ENCODE assay signal across 23 cellular contexts in genomic region chr1:77349275-77349674, GRCh38.
"Had no signal": no experiment of that assay in that cellular context is flagged by ENCODE, and none has a peak within 500 bp of the region (broad histone marks: within the 10 kb centered on the region; RNA-seq: fewer than 3 reads in every experiment).

No MANE protein-coding gene starts in this region.

- H3K9me3 Mint-ChIP-seq: memory B cell; naive B cell; natural killer cell treated with Interleukin-12 subunit alpha and Interleukin-12 subunit beta and Interleukin-15 and Interleukin-18, amount 100 ng/mL, for 72 hours; neural crest cell; stimulated activated memory B cell treated with anti-CD40 and anti-IgM and Interleukin-4, amounts not matched to agents 10 μg/mL and 1 μg/mL and 100 μg/mL, for 72 hours had no signal

- FAIRE-seq: keratinocyte, pancreas had no signal

- H3K36me3 Mint-ChIP-seq: memory B cell; naive B cell; natural killer cell treated with Interleukin-12 subunit alpha and Interleukin-12 subunit beta and Interleukin-15 and Interleukin-18, amount 100 ng/mL, for 72 hours; stimulated activated memory B cell treated with anti-CD40 and anti-IgM and Interleukin-4, amounts not matched to agents 10 μg/mL and 1 μg/mL and 100 μg/mL, for 72 hours had no signal

- H3K4me3 ChIP-seq: lower lobe of right lung, mucosa of descending colon, pancreas, right atrium auricular region, sigmoid colon, thyroid gland had no signal

- H3K27ac ChIP-seq: epithelial cell of prostate, lower lobe of right lung, neutrophil, pancreas, right atrium auricular region, sigmoid colon, thyroid gland had no signal

- H3K27me3 ChIP-seq: neutrophil, pancreas, right atrium auricular region, sigmoid colon, thyroid gland had no signal

- H3K27me3 Mint-ChIP-seq: naive B cell; natural killer cell treated with Interleukin-12 subunit alpha and Interleukin-12 subunit beta and Interleukin-15 and Interleukin-18, amount 100 ng/mL, for 72 hours; progenitor cell of endocrine pancreas; stimulated activated memory B cell treated with anti-CD40 and anti-IgM and Interleukin-4, amounts not matched to agents 10 μg/mL and 1 μg/mL and 100 μg/mL, for 72 hours had no signal

- H3K36me3 ChIP-seq: lower lobe of right lung, neutrophil, pancreas, right atrium auricular region, sigmoid colon, thyroid gland had no signal

- ATAC-seq: esophagus mucosa; left ventricle myocardium superior; lower lobe of right lung; mucosa of descending colon; natural killer cell treated with Interleukin-12 subunit alpha and Interleukin-12 subunit beta and Interleukin-15 and Interleukin-18, amount 100 ng/mL, for 72 hours; pancreas; stimulated activated naive CD8-positive, alpha-beta T cell treated with anti-CD3 and anti-CD28 coated beads, Interleukin-15, Interleukin-2, amounts not matched to agents 100 U/mL and 50 U/mL, for 24 hours had no signal

- H3K4me1 Mint-ChIP-seq: memory B cell; naive B cell; stimulated activated memory B cell treated with anti-CD40 and anti-IgM and Interleukin-4, amounts not matched to agents 10 μg/mL and 1 μg/mL and 100 μg/mL, for 72 hours had no signal

- H3K27ac Mint-ChIP-seq: memory B cell; naive B cell; natural killer cell treated with Interleukin-12 subunit alpha and Interleukin-12 subunit beta and Interleukin-15 and Interleukin-18, amount 100 ng/mL, for 72 hours; progenitor cell of endocrine pancreas; stimulated activated memory B cell treated with anti-CD40 and anti-IgM and Interleukin-4, amounts not matched to agents 10 μg/mL and 1 μg/mL and 100 μg/mL, for 72 hours had no signal

- H3K4me3 Mint-ChIP-seq: memory B cell; naive B cell; natural killer cell treated with Interleukin-12 subunit alpha and Interleukin-12 subunit beta and Interleukin-15 and Interleukin-18, amount 100 ng/mL, for 72 hours; neural crest cell; stimulated activated memory B cell treated with anti-CD40 and anti-IgM and Interleukin-4, amounts not matched to agents 10 μg/mL and 1 μg/mL and 100 μg/mL, for 72 hours had no signal

- H3K4me1 ChIP-seq: lower lobe of right lung, pancreas, right atrium auricular region, sigmoid colon, thyroid gland had no signal

- DNase-seq: cerebellar nuclear complex; cortex of kidney; effector CD4-positive, alpha-beta T cell; foreskin melanocyte; left ventricle myocardium superior; lower lobe of right lung; mucosa of descending colon; naive B cell; pancreas; sigmoid colon; stimulated activated naive CD8-positive, alpha-beta T cell treated with anti-CD3 and anti-CD28 coated beads, Interleukin-15, Interleukin-2, amounts not matched to agents 100 U/mL and 50 U/mL, for 24 hours; thyroid gland; trophoblast cell had no signal

- H3K9me3 ChIP-seq: lower lobe of right lung, mucosa of descending colon, neutrophil, pancreas, right atrium auricular region, sigmoid colon, thyroid gland had no signal
